In the genomic region with DNA sequence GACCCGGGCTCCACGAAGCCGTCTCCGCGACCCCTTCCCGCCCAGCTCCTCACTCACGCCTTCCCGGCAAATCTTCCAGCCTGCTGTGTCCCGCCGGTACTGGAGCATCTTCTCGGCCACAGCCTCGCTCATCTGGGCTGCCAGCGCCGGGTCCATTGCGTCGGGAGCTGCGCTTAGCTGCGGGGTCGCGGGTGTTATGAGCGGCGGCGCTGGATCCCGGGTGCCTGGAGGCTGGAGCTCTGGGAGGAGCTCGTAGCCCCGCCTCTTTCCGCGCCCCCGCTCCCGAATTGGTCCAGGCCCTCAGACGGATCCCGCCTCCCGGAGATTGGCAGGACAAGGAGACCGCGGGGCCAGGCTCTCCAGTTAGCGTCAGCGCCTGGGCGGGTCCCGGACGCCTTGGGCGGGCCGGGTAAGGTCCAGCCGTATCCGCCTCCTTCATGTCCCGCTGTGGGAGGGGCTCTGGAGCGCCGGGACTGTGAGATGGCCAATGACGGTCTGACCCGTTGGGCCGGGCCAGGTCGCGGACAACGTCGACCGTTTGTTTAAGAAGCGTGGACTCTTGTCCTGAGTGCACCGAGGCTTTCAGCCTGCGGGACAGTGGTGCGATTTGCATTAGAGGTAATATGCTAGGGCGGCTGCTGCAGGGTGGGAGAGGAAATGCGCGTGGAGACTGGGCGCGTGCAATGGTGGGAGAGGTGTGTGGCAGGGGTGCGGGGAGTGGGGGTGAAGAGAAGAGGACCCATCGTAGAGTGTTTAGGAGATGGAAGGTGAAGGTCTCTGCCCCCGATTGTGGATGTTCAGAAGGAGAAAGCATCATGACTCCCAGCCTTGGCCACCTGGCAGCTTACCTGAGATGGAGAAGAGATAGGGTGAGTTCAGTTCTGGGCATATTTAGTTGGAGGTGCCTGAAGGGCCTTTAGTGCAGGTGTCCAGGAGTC, we compare ENCODE assay signal across 8 cellular contexts. TPM values are rescaled to one million over a fixed set of nuclear protein-coding genes. Genes with fewer than 3 reads are reported as not detected.
DNase-seq lines count a peak whose midpoint lies in the region; ATAC-seq lines count a peak whose summit lies in the region.

A gene with protein sequence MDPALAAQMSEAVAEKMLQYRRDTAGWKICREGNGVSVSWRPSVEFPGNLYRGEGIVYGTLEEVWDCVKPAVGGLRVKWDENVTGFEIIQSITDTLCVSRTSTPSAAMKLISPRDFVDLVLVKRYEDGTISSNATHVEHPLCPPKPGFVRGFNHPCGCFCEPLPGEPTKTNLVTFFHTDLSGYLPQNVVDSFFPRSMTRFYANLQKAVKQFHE (minus strand): TSS at position 198 of the 938 bp plus-strand sequence. CDS start 42 bp downstream, at position 156.

- H3K27ac ChIP-seq in esophagus (ENCODE audit: low read depth in 2 of 2, low read length in 1 of 2): peak within 1 kb of the TSS; percentile 93 to 94

- WGBS in esophagus, 2 donors: 0 to 1% methylated on average over 67 of the region's 67 CpGs

- H3K36me3 Mint-ChIP-seq in IgD-negative memory B cell: peaks cover 3% of the 10 kb centered on the region

- peak within 1 kb of the TSS; percentile 81 for H3K9ac ChIP-seq in mucosa of stomach (ENCODE audit: low read length)

- H3K4me1 ChIP-seq in esophagus (ENCODE audit: control insufficient read depth in 2 of 2, insufficient read depth in 2 of 2, low read length in 1 of 2): peaks cover 0 to 4% of the 10 kb centered on the region in 2 donors
- peaks cover 6% of the 10 kb centered on the region for H3K4me1 ChIP-seq in mucosa of stomach (ENCODE audit: control insufficient read depth, insufficient read depth, low read length)

- H3K9me3 ChIP-seq in esophagus (ENCODE audit: control insufficient read depth in 2 of 2, insufficient read depth in 1 of 2, low read depth in 1 of 2, low read length in 1 of 2) (no peaks in the 10 kb centered on the region), mucosa of stomach (ENCODE audit: control insufficient read depth, low read length) (no peaks in the 10 kb centered on the region)

- H3K27ac Mint-ChIP-seq in IgD-negative memory B cell: peak within 1 kb of the TSS; percentile 84 to 95 (median 93)

- H3K4me3 ChIP-seq in esophagus (ENCODE audit: low read depth in 1 of 2, low read length in 2 of 2) (peak within 1 kb of the TSS; percentile 90 to 92), mucosa of stomach (ENCODE audit: low read length) (peak within 1 kb of the TSS; percentile 56)

- no peaks in the 10 kb centered on the region for H3K27me3 Mint-ChIP-seq in IgD-negative memory B cell

- H3K27me3 ChIP-seq in esophagus (ENCODE audit: control insufficient read depth in 1 of 2, insufficient read depth in 2 of 2, low read length in 2 of 2): no peaks in the 10 kb centered on the region
- no peaks in the 10 kb centered on the region for H3K27me3 ChIP-seq in mucosa of stomach (ENCODE audit: control insufficient read depth, insufficient read depth, low read length)

- H3K36me3 ChIP-seq in esophagus (ENCODE audit: control insufficient read depth in 2 of 2, insufficient read depth in 2 of 2, low read length in 1 of 2) (peaks cover 0 to 15% of the 10 kb centered on the region in 2 donors), mucosa of stomach (ENCODE audit: control insufficient read depth, insufficient read depth, low read length) (no peaks in the 10 kb centered on the region)

- DNase-seq in DMS114 treated with DMSO at 0.1 percent for 48 hours (lab: John Stamatoyannopoulos, UW; ENCODE audit: unreplicated experiment) (peak; percentile 95), OCI-M1 (lab: John Stamatoyannopoulos, UW) (peak; percentile 93)
- DNase-seq in activated T-cell treated with anti-CD3 and anti-CD28 coated beads, Interleukin-2, amount 50 U/mL, for 1 hour: peak; percentile 96
- peak; percentile 99 for DNase-seq in stimulated activated CD8-positive, alpha-beta memory T cell treated with anti-CD3 and anti-CD28 coated beads, Interleukin-4, amount 100 ng/mL, for 48 hours

- peak within 1 kb of the TSS; percentile 92 to 100 (median 98) for H3K4me3 Mint-ChIP-seq in IgD-negative memory B cell

- ATAC-seq in GM21576 (IDR thresholded peaks at IDR 0.05; ENCODE audit: unreplicated experiment): peak; percentile 98

- H3K9me3 Mint-ChIP-seq in IgD-negative memory B cell: no peaks in the 10 kb centered on the region

- H3K4me1 Mint-ChIP-seq in IgD-negative memory B cell: peaks cover 19 to 31% (median 26%) of the 10 kb centered on the region in 3 donors

RNA-seq across cellular contexts. Expression of the gene that starts here (rescaled TPM):
- polyA plus RNA-seq in IgD-negative memory B cell (8.4 TPM), esophagus (10 to 100 TPM; 12.2 to 17.2 TPM)

Comparison
In these comparisons a context has a peak if more than half of its experiments do, and no peak if none do; other contexts are left out.
1. Peak in every context shown above with its lines: DNase-seq, ATAC-seq, H3K4me3 ChIP-seq and H3K27ac ChIP-seq.